In genomic region chr4:33386761-33387160, GRCh38 we compare ENCODE assay signal across 20 cellular contexts.
DNase-seq lines count a peak whose midpoint lies in the region; ATAC-seq and TF ChIP-seq lines count a peak whose summit lies in the region.
"Had no signal": no experiment of that assay in that cellular context is flagged by ENCODE, and none has a peak within 500 bp of the region (broad histone marks: within the 10 kb centered on the region; RNA-seq: fewer than 3 reads in every experiment).

No MANE protein-coding gene starts in this region.

- no peak overlapping the region for H3K9ac ChIP-seq in PC-3 (ENCODE audit: low read length)

- 86 to 96% (median 90%) methylated on average over 1 of the region's 1 CpG for WGBS in ovary, 3 donors

- no peak overlapping the region for H3K4me3 Mint-ChIP-seq in activated T-cell treated with anti-CD3 and anti-CD28 coated beads, Interleukin-2, amount 50 U/mL, for 24 hours
- no peak overlapping the region for H3K4me3 Mint-ChIP-seq in activated CD4-positive, alpha-beta memory T cell treated with anti-CD3 and anti-CD28 coated beads for 36 hours
- H3K4me3 Mint-ChIP-seq: CD4-positive, alpha-beta T cell; memory B cell; nephron; stimulated activated naive CD8-positive, alpha-beta T cell treated with anti-CD3 and anti-CD28 coated beads, Interleukin-15, Interleukin-2, amounts not matched to agents 100 ng/mL and 50 ng/mL, for 24 hours had no signal

- H3K9me3 ChIP-seq in PC-3 (ENCODE audit: low read length) (no peaks in the 10 kb centered on the region), ovary (no peaks in the 10 kb centered on the region)
- H3K9me3 ChIP-seq: prostate gland had no signal

- H4K20me1 ChIP-seq in PC-3 (ENCODE audit: low read length) = no peaks in the 10 kb centered on the region

- H3F3A ChIP-seq in PC-3 (ENCODE audit: low read length, unreplicated experiment) = no peaks in the 10 kb centered on the region

- no peaks in the 10 kb centered on the region for H3K79me2 ChIP-seq in PC-3 (ENCODE audit: low read length)

- no peak for ATAC-seq in PC-3
- ATAC-seq: K562 had no signal

- POLR2A ChIA-PET in PC-3 (lab: Charles Lee; ENCODE audit: unreplicated experiment) = no interaction called here
- POLR2A ChIA-PET in activated CD4-positive, alpha-beta memory T cell treated with anti-CD3 and anti-CD28 coated beads for 36 hours (lab: Charles Lee) = no interaction called here

- no peak overlapping the region for H3K27ac Mint-ChIP-seq in activated T-cell treated with anti-CD3 and anti-CD28 coated beads, Interleukin-2, amount 50 U/mL, for 24 hours
- no peak overlapping the region for H3K27ac Mint-ChIP-seq in activated CD4-positive, alpha-beta memory T cell treated with anti-CD3 and anti-CD28 coated beads for 36 hours
- H3K27ac Mint-ChIP-seq: CD4-positive, alpha-beta T cell; memory B cell; nephron; stimulated activated naive CD8-positive, alpha-beta T cell treated with anti-CD3 and anti-CD28 coated beads, Interleukin-15, Interleukin-2, amounts not matched to agents 100 ng/mL and 50 ng/mL, for 24 hours had no signal

- DNase-seq in DMS53 (lab: John Stamatoyannopoulos, UW) (peak; percentile 36), DMS53 treated with DMSO at 0.1 percent for 48 hours (lab: John Stamatoyannopoulos, UW; ENCODE audit: unreplicated experiment) (no peak), H4 (ENCODE audit: low spot score) (peak; percentile 24), PC-3 (peak; percentile 19), fibroblast of pulmonary artery (ENCODE audit: low read depth) (peak; percentile 35), ovary (no peak)
- DNase-seq in activated T-cell treated with anti-CD3 and anti-CD28 coated beads, Interleukin-2, amount 50 U/mL, for 24 hours = no peak
- DNase-seq in activated CD4-positive, alpha-beta memory T cell treated with anti-CD3 and anti-CD28 coated beads for 36 hours = no peak
- DNase-seq: activated CD4-positive, alpha-beta T cell treated with anti-CD3 and anti-CD28 coated beads, Interleukin-2, amount 50 U/mL, for 48 hours; CD4-positive, alpha-beta T cell; EL; NCI-H1436 treated with DMSO at 0.1 percent for 48 hours; stimulated activated CD4-positive, alpha-beta T cell treated with anti-CD3 and anti-CD28 coated beads, Interleukin-12 subunit alpha, Interleukin-12 subunit beta, amount 100 ng/mL, for 4 hours; upper lobe of left lung had no signal

- TF ChIP-seq CTCF in PC-3 (conservative IDR thresholded peaks at IDR 0.05; ENCODE audit: low read depth, low read length) = peak; percentile 57
- TF ChIP-seq CTCF in fibroblast of pulmonary artery (IDR thresholded peaks at IDR 0.05; ENCODE audit: low read length, missing control alignments) = peak; percentile 48
- no peak for TF ChIP-seq CTCF in ovary (IDR thresholded peaks at IDR 0.05)

- no peak overlapping the region for H3K4me3 ChIP-seq in PC-3 (ENCODE audit: low read length)
- no peak overlapping the region for H3K4me3 ChIP-seq in fibroblast of pulmonary artery (replicated peaks; ENCODE audit: low read depth, low read length)
- H3K4me3 ChIP-seq in ovary = no peak overlapping the region
- H3K4me3 ChIP-seq: K562, prostate gland, upper lobe of left lung had no signal

- no peaks in the 10 kb centered on the region for H3K4me1 Mint-ChIP-seq in activated T-cell treated with anti-CD3 and anti-CD28 coated beads, Interleukin-2, amount 50 U/mL, for 24 hours (ENCODE audit: low read depth)
- H3K4me1 Mint-ChIP-seq in activated CD4-positive, alpha-beta memory T cell treated with anti-CD3 and anti-CD28 coated beads for 36 hours (ENCODE audit: low read depth) = no peaks in the 10 kb centered on the region
- H3K4me1 Mint-ChIP-seq: memory B cell, nephron had no signal

- H3K4me2 ChIP-seq in PC-3 (ENCODE audit: low read length) = no peak overlapping the region

- H3K4me1 ChIP-seq in PC-3 (ENCODE audit: insufficient read depth, low read length) (peaks cover 5% of the 10 kb centered on the region; the same call in 1 of the 2 replicates), ovary (ENCODE audit: insufficient read depth) (no peaks in the 10 kb centered on the region)
- H3K4me1 ChIP-seq: prostate gland, upper lobe of left lung had no signal

- no peaks in the 10 kb centered on the region for H3K36me3 Mint-ChIP-seq in activated T-cell treated with anti-CD3 and anti-CD28 coated beads, Interleukin-2, amount 50 U/mL, for 24 hours (ENCODE audit: low read depth)
- no peaks in the 10 kb centered on the region for H3K36me3 Mint-ChIP-seq in activated CD4-positive, alpha-beta memory T cell treated with anti-CD3 and anti-CD28 coated beads for 36 hours
- H3K36me3 Mint-ChIP-seq: memory B cell had no signal

- no peak for TF ChIP-seq POLR2A in ovary (IDR thresholded peaks at IDR 0.05)

- H3K27me3 ChIP-seq in PC-3 (ENCODE audit: low read length) = no peaks in the 10 kb centered on the region
- H3K27me3 ChIP-seq in ovary = no peaks in the 10 kb centered on the region
- H3K27me3 ChIP-seq: upper lobe of left lung had no signal

- no TSS peak for BruUV-seq in PC-3 (replicated peaks; lab: Mats Ljungman, UMichigan)

- no peak overlapping the region for H2AFZ ChIP-seq in PC-3 (ENCODE audit: low read length)

- peaks cover 23% of the 10 kb centered on the region for H3K9me3 Mint-ChIP-seq in activated T-cell treated with anti-CD3 and anti-CD28 coated beads, Interleukin-2, amount 50 U/mL, for 24 hours
- H3K9me3 Mint-ChIP-seq in activated CD4-positive, alpha-beta memory T cell treated with anti-CD3 and anti-CD28 coated beads for 36 hours = peaks cover 21% of the 10 kb centered on the region

- no peak for TF ChIP-seq EP300 in ovary (IDR thresholded peaks at IDR 0.05)

- intact Hi-C loops in PC-3 (cut with micrococcal nuclease) (no loop called here), ovary (cut with DNase I) (no loop called here)
- intact Hi-C loops in activated CD4-positive, alpha-beta memory T cell treated with anti-CD3 and anti-CD28 coated beads for 36 hours (cut with micrococcal nuclease) = no loop called here

- no peaks in the 10 kb centered on the region for H3K9me2 ChIP-seq in PC-3 (replicated peaks; ENCODE audit: low read length)

- no peak overlapping the region for H3K27ac ChIP-seq in PC-3 (ENCODE audit: low read length)
- no peak overlapping the region for H3K27ac ChIP-seq in ovary
- H3K27ac ChIP-seq: epithelial cell of prostate, prostate gland, upper lobe of left lung had no signal

- no peaks in the 10 kb centered on the region for H3K27me3 Mint-ChIP-seq in activated T-cell treated with anti-CD3 and anti-CD28 coated beads, Interleukin-2, amount 50 U/mL, for 24 hours
- no peaks in the 10 kb centered on the region for H3K27me3 Mint-ChIP-seq in activated CD4-positive, alpha-beta memory T cell treated with anti-CD3 and anti-CD28 coated beads for 36 hours
- H3K27me3 Mint-ChIP-seq: CD4-positive, alpha-beta T cell; memory B cell; stimulated activated naive CD8-positive, alpha-beta T cell treated with anti-CD3 and anti-CD28 coated beads, Interleukin-15, Interleukin-2, amounts not matched to agents 100 ng/mL and 50 ng/mL, for 24 hours had no signal

- CTCF ChIA-PET in PC-3 (lab: Charles Lee) = interaction anchor here (0.6 kb wide), 1 partner anchor 1393 kb away, joined by 3 read pairs; no protein-coding TSS in a partner anchor
- CTCF ChIA-PET in activated CD4-positive, alpha-beta memory T cell treated with anti-CD3 and anti-CD28 coated beads for 36 hours (lab: Charles Lee) = no interaction called here

- H3K36me3 ChIP-seq in PC-3 (ENCODE audit: low read depth, low read length) = no peaks in the 10 kb centered on the region
- H3K36me3 ChIP-seq in ovary = no peaks in the 10 kb centered on the region
- H3K36me3 ChIP-seq: prostate gland, upper lobe of left lung had no signal

Comparison
In these comparisons a context has a peak if more than half of its experiments do, and no peak if none do; other contexts are left out.
1. DNase-seq: peak in DMS53 (single experiment), H4 (single experiment), PC-3 (single experiment) and fibroblast of pulmonary artery (single experiment); none in DMS53 treated with DMSO at 0.1 percent for 48 hours (single experiment), activated T-cell treated with anti-CD3 and anti-CD28 coated beads, Interleukin-2, amount 50 U/mL, for 24 hours (single experiment), ovary (0 of 5) and activated CD4-positive, alpha-beta memory T cell treated with anti-CD3 and anti-CD28 coated beads for 36 hours (single experiment).
2. CTCF ChIP-seq: peak in PC-3 (single experiment) and fibroblast of pulmonary artery (single experiment); none in ovary (0 of 3).